In the genomic region with DNA sequence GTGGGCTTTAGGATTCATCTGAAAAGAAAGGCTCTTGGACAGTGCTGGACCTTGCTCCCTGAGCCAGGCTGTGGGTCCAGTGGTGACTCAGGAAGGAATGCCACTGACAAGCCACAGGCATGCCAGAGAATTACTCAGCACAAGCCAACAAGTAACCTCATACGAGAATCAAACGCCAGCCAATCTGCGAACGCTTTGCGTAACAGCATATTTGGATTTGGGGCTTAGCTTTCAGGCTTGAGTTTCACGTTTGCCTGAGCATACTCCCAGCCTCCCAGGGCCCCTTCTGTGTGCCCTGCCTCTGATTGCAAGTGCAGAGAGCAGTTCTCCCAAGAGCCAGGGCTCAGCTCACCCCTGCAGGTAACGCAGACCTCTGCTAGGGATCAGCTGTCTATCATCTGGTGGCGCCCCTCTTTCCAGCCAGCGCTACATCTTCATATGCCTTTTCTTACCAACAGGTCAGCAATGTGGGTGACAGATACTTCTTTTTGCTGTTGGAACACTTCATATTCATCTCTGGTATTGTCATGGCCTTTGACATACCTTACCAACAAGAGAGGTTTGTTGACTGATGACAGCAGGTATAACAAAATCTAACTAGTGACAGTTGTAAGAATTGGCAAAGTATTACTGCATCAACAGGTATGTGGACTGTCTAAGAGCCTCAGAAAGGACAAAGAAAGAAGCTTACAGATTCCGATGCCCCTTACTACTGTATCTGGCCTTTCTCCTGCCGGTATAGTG, we compare ENCODE assay signal across 10 cellular contexts. TPM values are rescaled to one million over a fixed set of nuclear protein-coding genes. Genes with fewer than 3 reads are reported as not detected.
DNase-seq lines count a peak whose midpoint lies in the region; ATAC-seq and TF ChIP-seq lines count a peak whose summit lies in the region.
"Had no signal": no experiment of that assay in that cellular context is flagged by ENCODE, and none has a peak within 500 bp of the region (broad histone marks: within the 10 kb centered on the region; RNA-seq: fewer than 3 reads in every experiment).

No MANE protein-coding gene starts in this region.

- H3K79me2 ChIP-seq in neural progenitor cell (ENCODE audit: low read depth) = no peaks in the 10 kb centered on the region

- no peaks in the 10 kb centered on the region for H3K27me3 ChIP-seq in RWPE2 (ENCODE audit: insufficient read depth, poor library complexity, severe bottlenecking)
- no peaks in the 10 kb centered on the region for H3K27me3 ChIP-seq in neural progenitor cell

- DNase-seq in AG20443 (ENCODE audit: low spot score) (peak; percentile 93), RWPE2 (ENCODE audit: low spot score) (peak; percentile 95), fibroblast of gingiva (ENCODE audit: low read depth) (peak; percentile 99), neural progenitor cell (ENCODE audit: low spot score) (peak; percentile 27), NCI-H1930 (lab: John Stamatoyannopoulos, UW) (no peak)
- no peak for DNase-seq in stimulated activated CD4-positive, alpha-beta T cell treated with anti-CD3 and anti-CD28 coated beads, Interleukin-1b, Interleukin-23, amount 100 ng/mL, for 48 hours
- DNase-seq: activated CD8-positive, alpha-beta memory T cell treated with anti-CD3 and anti-CD28 coated beads for 24 hours had no signal

- ATAC-seq in RWPE2 (ENCODE audit: low read depth) = peak; percentile 74
- no peak for ATAC-seq in HG03039 (IDR thresholded peaks at IDR 0.05; ENCODE audit: unreplicated experiment)
- no peak for ATAC-seq in HG03095 (IDR thresholded peaks at IDR 0.05; ENCODE audit: unreplicated experiment)

- no peaks in the 10 kb centered on the region for H3F3A ChIP-seq in neural progenitor cell (ENCODE audit: low read depth)

- H3K9me3 Mint-ChIP-seq in neural progenitor cell = no peaks in the 10 kb centered on the region
- H3K9me3 Mint-ChIP-seq: neural crest cell had no signal

- no peaks in the 10 kb centered on the region for H4K20me1 ChIP-seq in neural progenitor cell (ENCODE audit: low read depth)

- H3K9ac ChIP-seq in neural progenitor cell = no peak overlapping the region

- H3K4me1 ChIP-seq in RWPE2 (ENCODE audit: insufficient read depth, poor library complexity, severe bottlenecking) (peaks cover 75% of the 10 kb centered on the region), neural progenitor cell (peaks cover 20% of the 10 kb centered on the region)

- H3K36me3 ChIP-seq in RWPE2 (ENCODE audit: low read depth) = peaks cover 7% of the 10 kb centered on the region; the same call in 1 of the 2 replicates
- H3K36me3 ChIP-seq in neural progenitor cell = no peaks in the 10 kb centered on the region

- H3K4me1 Mint-ChIP-seq in neural progenitor cell = peaks cover 17% of the 10 kb centered on the region

- H3K27ac ChIP-seq in RWPE2 (ENCODE audit: poor library complexity, severe bottlenecking) (peak overlapping the region; percentile 85), neural progenitor cell (no peak overlapping the region)

- H2AFZ ChIP-seq in neural progenitor cell (replicated peaks) = peak overlapping the region; percentile 65

- TF ChIP-seq CTCF in RWPE2 (IDR thresholded peaks at IDR 0.05; ENCODE audit: poor library complexity, severe bottlenecking) (no peak), neural progenitor cell (IDR thresholded peaks at IDR 0.05) (no peak)

- H3K4me3 ChIP-seq in RWPE2 (ENCODE audit: severe bottlenecking) = peak overlapping the region; percentile 38
- H3K4me3 ChIP-seq in neural progenitor cell = no peak overlapping the region

- no peak overlapping the region for H3K4me2 ChIP-seq in neural progenitor cell

- no peak overlapping the region for H3K27ac Mint-ChIP-seq in neural progenitor cell

- H3K9me3 ChIP-seq in RWPE2 (ENCODE audit: severe bottlenecking) = no peaks in the 10 kb centered on the region
- no peaks in the 10 kb centered on the region for H3K9me3 ChIP-seq in neural progenitor cell (ENCODE audit: low read depth)

- H3K4me3 Mint-ChIP-seq in neural progenitor cell = no peak overlapping the region
- H3K4me3 Mint-ChIP-seq: neural crest cell had no signal

- no peaks in the 10 kb centered on the region for H3K36me3 Mint-ChIP-seq in neural progenitor cell

- H3K27me3 Mint-ChIP-seq in neural progenitor cell (ENCODE audit: insufficient read depth, low read depth) = peaks cover 7% of the 10 kb centered on the region

RNA-seq across cellular contexts. Expression of a gene that starts 30.1 kb away (rescaled TPM):
- 25.3 and 32.2 TPM in 2 replicates for total RNA-seq in neural progenitor cell (ENCODE audit: low replicate concordance)

Comparison
In these comparisons a context has a peak if more than half of its experiments do, and no peak if none do; other contexts are left out.
1. DNase-seq: peak in AG20443 (single experiment), RWPE2 (single experiment), fibroblast of gingiva (single experiment) and neural progenitor cell (single experiment); none in stimulated activated CD4-positive, alpha-beta T cell treated with anti-CD3 and anti-CD28 coated beads, Interleukin-1b, Interleukin-23, amount 100 ng/mL, for 48 hours (single experiment) and NCI-H1930 (0 of 2).